Comparison of ENCODE assay signal across 13 cellular contexts in the genomic region with DNA sequence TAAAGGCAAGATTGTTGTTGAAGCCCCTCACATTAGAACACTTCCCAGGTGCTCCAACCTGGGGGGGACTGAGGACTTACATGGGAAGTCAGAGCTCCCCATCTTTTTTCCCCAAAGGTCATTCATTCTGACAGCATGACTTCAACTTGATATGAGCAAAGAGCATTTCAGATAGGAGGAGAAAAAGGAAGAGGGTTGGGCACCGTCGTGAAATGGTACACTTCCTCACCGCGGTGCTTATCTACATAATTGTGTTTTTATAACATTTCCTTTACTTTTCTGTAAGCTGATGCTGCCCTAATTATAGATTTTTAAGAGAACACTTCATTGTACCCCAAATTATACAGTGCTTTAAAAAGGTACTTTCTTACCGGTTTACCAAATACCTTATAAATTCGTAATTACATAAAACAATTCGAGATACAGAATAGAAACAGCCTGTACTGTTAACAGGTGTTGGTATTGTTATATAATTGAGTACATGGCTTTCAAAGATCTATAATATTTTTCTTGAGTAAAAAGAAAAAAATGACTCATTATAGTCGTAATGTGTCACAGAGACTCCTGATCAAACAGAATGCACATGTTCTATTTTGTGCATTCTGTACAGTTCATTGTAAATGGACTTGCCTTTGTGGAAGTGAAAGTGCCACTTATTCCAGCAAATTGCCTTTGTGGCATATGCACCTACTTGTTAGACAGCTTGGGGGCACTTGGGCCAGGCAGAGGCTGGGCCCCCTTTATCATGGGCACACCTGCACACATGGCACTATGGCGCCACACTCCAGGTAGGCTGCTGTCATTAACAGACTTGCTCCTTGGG.
DNase-seq lines count a peak whose midpoint lies in the region; ATAC-seq and TF ChIP-seq lines count a peak whose summit lies in the region.
"Had no signal": no experiment of that assay in that cellular context is flagged by ENCODE, and none has a peak within 500 bp of the region (broad histone marks: within the 10 kb centered on the region; RNA-seq: fewer than 3 reads in every experiment).

No MANE protein-coding gene starts in this region.

- ATAC-seq in GM21447 (IDR thresholded peaks at IDR 0.05; ENCODE audit: unreplicated experiment) (peak; percentile 19), GM18873 (IDR thresholded peaks at IDR 0.05; ENCODE audit: low FRiP score, unreplicated experiment) (no peak)
- ATAC-seq in activated T-cell treated with anti-CD3 and anti-CD28 coated beads, Interleukin-2, amount 50 U/mL, for 72 hours (replicated peaks in 1 of 2): peak; percentile 62 to 66

- no peaks in the 10 kb centered on the region for H4K20me1 ChIP-seq in hepatocyte (ENCODE audit: insufficient read depth, poor library complexity, severe bottlenecking)

- no peak overlapping the region for H3K4me3 ChIP-seq in hepatocyte
- H3K4me3 ChIP-seq: ascending aorta, stomach had no signal

- H3K4me1 Mint-ChIP-seq in activated T-cell treated with anti-CD3 and anti-CD28 coated beads, Interleukin-2, amount 50 U/mL, for 72 hours (ENCODE audit: low read depth): peaks cover 28% of the 10 kb centered on the region

- peak overlapping the region; percentile 89 for H3K27ac Mint-ChIP-seq in activated T-cell treated with anti-CD3 and anti-CD28 coated beads, Interleukin-2, amount 50 U/mL, for 72 hours

- no peaks in the 10 kb centered on the region for H3K9me3 Mint-ChIP-seq in activated T-cell treated with anti-CD3 and anti-CD28 coated beads, Interleukin-2, amount 50 U/mL, for 72 hours

- no peaks in the 10 kb centered on the region for H3K9me2 ChIP-seq in hepatocyte (replicated peaks; ENCODE audit: insufficient read depth)

- peak; percentile 79 for DNase-seq in COR-L47 (lab: John Stamatoyannopoulos, UW)
- peak; percentile 43 for DNase-seq in NCI-H187 treated with DMSO at 0.1 percent for 48 hours (lab: John Stamatoyannopoulos, UW)
- no peak for DNase-seq in activated T-cell treated with anti-CD3 and anti-CD28 coated beads, Interleukin-2, amount 50 U/mL, for 72 hours
- DNase-seq in Ammon's horn (ENCODE audit: low spot score): no peak
- DNase-seq in dedifferentiated amniotic fluid mesenchymal stem cell (ENCODE audit: extremely low spot score): no peak
- DNase-seq in hepatocyte (ENCODE audit: low spot score): no peak
- DNase-seq: mesenchymal stem cell, NCI-H2171, stomach, T1000 had no signal

- peaks cover 52% of the 10 kb centered on the region for H3K27me3 Mint-ChIP-seq in activated T-cell treated with anti-CD3 and anti-CD28 coated beads, Interleukin-2, amount 50 U/mL, for 72 hours (ENCODE audit: low read depth)

- H2AFZ ChIP-seq in hepatocyte: no peak overlapping the region

- H3K4me1 ChIP-seq in hepatocyte (ENCODE audit: insufficient read depth): no peaks in the 10 kb centered on the region
- H3K4me1 ChIP-seq: ascending aorta, stomach had no signal

- H3K79me2 ChIP-seq in hepatocyte: no peaks in the 10 kb centered on the region

- H3K4me3 Mint-ChIP-seq in activated T-cell treated with anti-CD3 and anti-CD28 coated beads, Interleukin-2, amount 50 U/mL, for 72 hours: peak overlapping the region; percentile 72 to 78

- 84% methylated on average over 9 of the region's 9 CpGs for WGBS in hepatocyte (ENCODE audit: low lambda C conversion rate, missing lambda C conversion rate)

- TF ChIP-seq CTCF in hepatocyte (IDR thresholded peaks at IDR 0.05; ENCODE audit: poor library complexity): no peak

- no peaks in the 10 kb centered on the region for H3K27me3 ChIP-seq in hepatocyte
- H3K27me3 ChIP-seq: ascending aorta, stomach had no signal

- H3K27ac ChIP-seq in hepatocyte: no peak overlapping the region
- H3K27ac ChIP-seq: ascending aorta, stomach had no signal

- no peak overlapping the region for H3K4me2 ChIP-seq in hepatocyte

- H3K9me3 ChIP-seq in hepatocyte (ENCODE audit: low read depth): no peaks in the 10 kb centered on the region
- H3K9me3 ChIP-seq: ascending aorta, stomach had no signal

- no peaks in the 10 kb centered on the region for H3K36me3 ChIP-seq in hepatocyte (replicated peaks; ENCODE audit: insufficient read depth, low read depth)
- H3K36me3 ChIP-seq: ascending aorta, stomach had no signal

- H3K36me3 Mint-ChIP-seq in activated T-cell treated with anti-CD3 and anti-CD28 coated beads, Interleukin-2, amount 50 U/mL, for 72 hours (ENCODE audit: insufficient read depth in 2 of 2): no peaks in the 10 kb centered on the region

Comparison
In these comparisons a context has a peak if more than half of its experiments do, and no peak if none do; other contexts are left out.
1. DNase-seq: peak in COR-L47 (single experiment) and NCI-H187 treated with DMSO at 0.1 percent for 48 hours (single experiment); none in activated T-cell treated with anti-CD3 and anti-CD28 coated beads, Interleukin-2, amount 50 U/mL, for 72 hours (0 of 2), Ammon's horn (single experiment), dedifferentiated amniotic fluid mesenchymal stem cell (single experiment) and hepatocyte (single experiment).